ENCODE assay signal across 1 cellular context in genomic region chr4:153079824-153080486, GRCh38.
TF ChIP-seq lines count a peak whose summit lies in the region.

No MANE protein-coding gene starts in this region.

TF ChIP-seq in WTC11, 78 proteins besides CTCF, POLR2A, EP300 and RAD21 (continued from another document):
- TF ChIP-seq ZNF532 (CRISPR knock-in tag; IDR thresholded peaks at IDR 0.05; ENCODE audit: borderline replicate concordance) (no peak), ZNF396 (CRISPR knock-in tag; IDR thresholded peaks at IDR 0.05; ENCODE audit: borderline replicate concordance) (no peak), ZNF425 (CRISPR knock-in tag; conservative IDR thresholded peaks at IDR 0.05) (no peak), IRF2 (CRISPR knock-in tag; IDR thresholded peaks at IDR 0.05; ENCODE audit: borderline replicate concordance, low read depth) (no peak), MAX (CRISPR knock-in tag; IDR thresholded peaks at IDR 0.05) (no peak), PRRX2 (CRISPR knock-in tag; IDR thresholded peaks at IDR 0.05) (no peak), E2F4 (CRISPR knock-in tag; IDR thresholded peaks at IDR 0.05; ENCODE audit: borderline replicate concordance, low read depth) (no peak), NFE2L1 (CRISPR knock-in tag; IDR thresholded peaks at IDR 0.05) (no peak), SOX15 (CRISPR knock-in tag; IDR thresholded peaks at IDR 0.05) (no peak), ZBTB43 (CRISPR knock-in tag; IDR thresholded peaks at IDR 0.05) (no peak), USF2 (CRISPR knock-in tag; IDR thresholded peaks at IDR 0.05) (no peak)
TF ChIP-seq in WTC11: peak in this region for 0.
